ENCODE assay signal across 10 cellular contexts in the genomic region with DNA sequence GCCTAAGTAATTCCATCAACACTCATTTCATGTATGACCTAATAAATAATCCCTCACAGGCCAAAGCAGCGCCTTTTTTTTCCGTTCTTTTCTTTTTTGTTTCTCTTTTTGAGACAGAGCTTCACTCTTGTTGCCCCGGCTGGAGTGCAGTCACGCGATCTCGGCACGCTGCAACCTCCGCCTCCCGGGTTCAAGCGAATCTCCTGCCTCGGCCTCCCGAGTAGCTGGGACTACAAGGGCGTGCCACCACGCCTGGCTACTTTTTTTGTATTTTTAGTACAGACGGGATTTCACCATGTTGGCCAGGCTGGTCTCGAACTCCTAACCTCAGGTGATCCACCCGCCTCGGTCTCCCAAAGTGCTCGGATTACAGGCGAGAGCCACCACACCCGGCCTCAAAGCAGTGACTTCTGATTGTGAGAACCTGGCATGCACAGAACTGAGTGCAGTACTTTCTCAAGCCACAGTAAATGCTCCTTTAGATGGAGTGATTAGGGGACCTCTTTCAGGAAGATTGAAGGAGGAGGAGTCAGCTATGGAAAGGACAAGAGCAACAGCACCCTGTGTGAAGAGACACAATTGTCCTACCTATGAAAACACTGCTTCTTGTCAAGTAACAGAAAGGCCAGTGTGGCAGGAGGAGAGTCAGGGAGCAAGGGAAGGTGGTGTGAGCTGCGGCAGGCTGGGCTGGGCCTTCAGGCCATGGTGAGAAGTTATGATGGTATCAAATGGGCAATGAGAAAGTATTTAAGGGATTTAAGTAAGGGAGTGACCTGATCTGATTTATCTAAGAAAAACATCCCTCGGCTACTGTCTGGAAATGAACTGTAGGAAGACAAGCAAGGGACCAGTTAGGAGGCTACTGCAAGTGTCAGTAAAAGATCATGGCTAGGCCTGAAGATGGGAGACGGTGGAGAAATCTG. TPM values are rescaled to one million over a fixed set of nuclear protein-coding genes. Genes with fewer than 3 reads are reported as not detected.
DNase-seq lines count a peak whose midpoint lies in the region; ATAC-seq lines count a peak whose summit lies in the region.
"Had no signal": no experiment of that assay in that cellular context is flagged by ENCODE, and none has a peak within 500 bp of the region (broad histone marks: within the 10 kb centered on the region; RNA-seq: fewer than 3 reads in every experiment).

No MANE protein-coding gene starts in this region.

- CTCF ChIA-PET in activated CD4-positive, alpha-beta memory T cell treated with anti-CD3 and anti-CD28 coated beads for 36 hours (lab: Charles Lee): interaction anchor here (1.1 to 2.9 kb wide), 6 partner anchors 56 to 446 kb away, joined by 3 to 7 read pairs (median 4); no protein-coding TSS in a partner anchor

- H3K27me3 ChIP-seq in ACC112 (ENCODE audit: insufficient read depth, low read length): no peaks in the 10 kb centered on the region

- no peak for ATAC-seq in GM19397 (IDR thresholded peaks at IDR 0.05; ENCODE audit: unreplicated experiment)

- peaks cover 17% of the 10 kb centered on the region for H3K4me1 ChIP-seq in ACC112 (ENCODE audit: control insufficient read depth, insufficient read depth, low read length, unreplicated experiment)

- peak overlapping the region; percentile 23 for H3K27ac Mint-ChIP-seq in activated CD4-positive, alpha-beta memory T cell treated with anti-CD3 and anti-CD28 coated beads for 36 hours

- H3K79me2 ChIP-seq in ACC112 (ENCODE audit: control insufficient read depth, insufficient read depth, low read length, unreplicated experiment): peaks cover 25% of the 10 kb centered on the region

- H3K4me3 Mint-ChIP-seq in activated CD4-positive, alpha-beta memory T cell treated with anti-CD3 and anti-CD28 coated beads for 36 hours: peak overlapping the region; percentile 4

- intact Hi-C loops in activated CD4-positive, alpha-beta memory T cell treated with anti-CD3 and anti-CD28 coated beads for 36 hours (cut with micrococcal nuclease): loop anchor here (2.0 to 10.0 kb wide), 4 partner anchors 484 to 1749 kb away; a partner anchor contains a TSS

- H3K4me3 ChIP-seq in ACC112 (ENCODE audit: low read depth, low read length): peak overlapping the region; percentile 89

- POLR2A ChIA-PET in activated CD4-positive, alpha-beta memory T cell treated with anti-CD3 and anti-CD28 coated beads for 36 hours (lab: Charles Lee): interaction anchor here (0.6 kb wide), 1 partner anchor 12 kb away, joined by 3 read pairs; no protein-coding TSS in a partner anchor

- H3K27ac ChIP-seq in ACC112 (ENCODE audit: low read depth, low read length): 0 out of 2 replicates have a peak overlapping the region, but pooled peaks have one; percentile 90

- no peaks in the 10 kb centered on the region for H3K36me3 ChIP-seq in ACC112 (ENCODE audit: insufficient read depth, low read length)

- H3K36me3 Mint-ChIP-seq in activated CD4-positive, alpha-beta memory T cell treated with anti-CD3 and anti-CD28 coated beads for 36 hours: peaks cover 5% of the 10 kb centered on the region

- no peak overlapping the region for H2AFZ ChIP-seq in ACC112 (ENCODE audit: low read length, unreplicated experiment)

- H3K27me3 Mint-ChIP-seq in activated CD4-positive, alpha-beta memory T cell treated with anti-CD3 and anti-CD28 coated beads for 36 hours: no peaks in the 10 kb centered on the region

- no peaks in the 10 kb centered on the region for H3K9me3 Mint-ChIP-seq in activated CD4-positive, alpha-beta memory T cell treated with anti-CD3 and anti-CD28 coated beads for 36 hours

- DNase-seq in EL (peak; percentile 7), left kidney (ENCODE audit: low read depth, low spot score) (peak; percentile 18), NCI-H2029 (lab: John Stamatoyannopoulos, UW) (no peak), putamen (ENCODE audit: low spot score) (no peak)
- DNase-seq in activated CD4-positive, alpha-beta memory T cell treated with anti-CD3 and anti-CD28 coated beads for 36 hours: no peak
- no peak for DNase-seq in activated CD4-positive, CD25-positive, alpha-beta regulatory T cell treated with anti-CD3 and anti-CD28 coated beads, Interleukin-2, amount 50 U/mL, for 72 hours
- DNase-seq: activated CD4-positive, alpha-beta T cell treated with anti-CD3 and anti-CD28 coated beads for 1 hour; head of caudate nucleus had no signal

- H3K4me1 Mint-ChIP-seq in activated CD4-positive, alpha-beta memory T cell treated with anti-CD3 and anti-CD28 coated beads for 36 hours (ENCODE audit: low read depth): peaks cover 19% of the 10 kb centered on the region

RNA-seq across cellular contexts. Expression of a gene that starts 1.7 kb away (rescaled TPM):
- total RNA-seq in activated CD4-positive, alpha-beta memory T cell treated with anti-CD3 and anti-CD28 coated beads for 36 hours: 10 to 100 TPM; 30.1 to 31.7 TPM

Comparison
In these comparisons a context has a peak if more than half of its experiments do, and no peak if none do; other contexts are left out.
1. DNase-seq: peak in EL (single experiment) and left kidney (single experiment); none in activated CD4-positive, alpha-beta memory T cell treated with anti-CD3 and anti-CD28 coated beads for 36 hours (single experiment), NCI-H2029 (single experiment), putamen (single experiment) and activated CD4-positive, CD25-positive, alpha-beta regulatory T cell treated with anti-CD3 and anti-CD28 coated beads, Interleukin-2, amount 50 U/mL, for 72 hours (single experiment).